Comparison of ENCODE assay signal across 1 cellular context in genomic region chr17:64641499-64641898, GRCh38.
TF ChIP-seq lines count a peak whose summit lies in the region.

No MANE protein-coding gene starts in this region.

TF ChIP-seq in SK-N-SH, 30 proteins besides CTCF, POLR2A, EP300 and RAD21 (continued from another document):
- TF ChIP-seq SIN3A (IDR thresholded peaks at IDR 0.05; ENCODE audit: borderline replicate concordance, low read depth, low read length) (peak; percentile 89; the same call in 1 of the 2 replicates), CHD2 (IDR thresholded peaks at IDR 0.05; ENCODE audit: low read length, partially characterized antibody) (no peak), PBX3 (IDR thresholded peaks at IDR 0.05) (peak; percentile 58), USF2 (IDR thresholded peaks at IDR 0.05; ENCODE audit: borderline replicate concordance, low read depth, low read length) (no peak), MXI1 (IDR thresholded peaks at IDR 0.05; ENCODE audit: low read depth, low read length) (peak; percentile 97), GABPA (IDR thresholded peaks at IDR 0.05; ENCODE audit: low read depth) (no peak), ZBTB33 (IDR thresholded peaks at IDR 0.05; ENCODE audit: borderline replicate concordance, low read depth) (no peak), TCF12 (IDR thresholded peaks at IDR 0.05) (peak; percentile 83; the same call in 1 of the 2 replicates), GATA2 (CRISPR knock-in tag; IDR thresholded peaks at IDR 0.05) (no peak), RXRA (IDR thresholded peaks at IDR 0.05; ENCODE audit: borderline replicate concordance, low read depth) (no peak), FOSL2 (IDR thresholded peaks at IDR 0.05; ENCODE audit: borderline replicate concordance, low read depth) (no peak), RFX5 (IDR thresholded peaks at IDR 0.05; ENCODE audit: low read length) (no peak), RCOR1 (IDR thresholded peaks at IDR 0.05; ENCODE audit: low read length) (no peak), NFIC (IDR thresholded peaks at IDR 0.05; ENCODE audit: borderline replicate concordance) (peak; percentile 71), POLR2AphosphoS5 (IDR thresholded peaks at IDR 0.05; ENCODE audit: low read depth, low read length) (peak; percentile 51; the same call in 1 of the 2 replicates), TEAD4 (IDR thresholded peaks at IDR 0.05; ENCODE audit: borderline replicate concordance, insufficient read depth) (peak; percentile 31; the same call in 1 of the 2 replicates), EZH2phosphoT487 (IDR thresholded peaks at IDR 0.05; ENCODE audit: borderline replicate concordance, low read depth) (no peak), SMC3 (IDR thresholded peaks at IDR 0.05; ENCODE audit: low read depth, low read length) (no peak)
TF ChIP-seq in SK-N-SH: peak in this region for 8.
